26 cellular contexts compared by ENCODE assay signal in genomic region chr16:6111390-6111789, GRCh38.
A peak's percentile ranks its signal among the peaks of the same experiment; 100 is the strongest.
DNase-seq lines count a peak whose midpoint lies in the region; FAIRE-seq and TF ChIP-seq lines count a peak whose summit lies in the region.
"Had no signal": no experiment of that assay in that cellular context is flagged by ENCODE, and none has a peak within 500 bp of the region (broad histone marks: within the 10 kb centered on the region; RNA-seq: fewer than 3 reads in every experiment).

No MANE protein-coding gene starts in this region.

- H3K9ac ChIP-seq in astrocyte (ENCODE audit: low read length) = no peak overlapping the region
- H3K9ac ChIP-seq: GM23248, KMS-11 had no signal

- H3K4me1 Mint-ChIP-seq in astrocyte (ENCODE audit: low read depth, unreplicated experiment) = peaks cover 7% of the 10 kb centered on the region
- H3K4me1 Mint-ChIP-seq in activated naive CD8-positive, alpha-beta T cell treated with anti-CD3 and anti-CD28 coated beads for 36 hours = no peaks in the 10 kb centered on the region
- H3K4me1 Mint-ChIP-seq: B cell, CD14-positive monocyte, IgD-negative memory B cell had no signal

- no peak overlapping the region for H3K4me3 Mint-ChIP-seq in astrocyte (ENCODE audit: unreplicated experiment)
- no peak overlapping the region for H3K4me3 Mint-ChIP-seq in activated naive CD8-positive, alpha-beta T cell treated with anti-CD3 and anti-CD28 coated beads for 36 hours
- H3K4me3 Mint-ChIP-seq: B cell, CD14-positive monocyte, IgD-negative memory B cell had no signal

- no peak overlapping the region for H3K27ac Mint-ChIP-seq in astrocyte (ENCODE audit: unreplicated experiment)
- H3K27ac Mint-ChIP-seq in activated naive CD8-positive, alpha-beta T cell treated with anti-CD3 and anti-CD28 coated beads for 36 hours = no peak overlapping the region
- H3K27ac Mint-ChIP-seq: B cell, CD14-positive monocyte, IgD-negative memory B cell had no signal

- no peak for FAIRE-seq in astrocyte (lab: Jason Lieb, UNC)

- H4K20me1 ChIP-seq in astrocyte (ENCODE audit: insufficient read depth, low read length) = no peaks in the 10 kb centered on the region

- H3K27me3 ChIP-seq in astrocyte (ENCODE audit: insufficient read depth, low read length) = no peaks in the 10 kb centered on the region
- H3K27me3 ChIP-seq: SJSA1 had no signal

- H3K9me3 Mint-ChIP-seq in astrocyte (ENCODE audit: unreplicated experiment) = no peaks in the 10 kb centered on the region
- no peaks in the 10 kb centered on the region for H3K9me3 Mint-ChIP-seq in activated naive CD8-positive, alpha-beta T cell treated with anti-CD3 and anti-CD28 coated beads for 36 hours

- H3K27ac ChIP-seq in astrocyte (ENCODE audit: low read depth, low read length) = no peak overlapping the region
- H3K27ac ChIP-seq: GM23248, KMS-11, SJSA1 had no signal

- peak overlapping the region; percentile 46 for H3K4me2 ChIP-seq in astrocyte (ENCODE audit: low read length)
- H3K4me2 ChIP-seq: KMS-11 had no signal

- TF ChIP-seq CTCF in astrocyte (IDR thresholded peaks at IDR 0.05; ENCODE audit: insufficient read depth, low read depth, low read length) = no peak

- no peaks in the 10 kb centered on the region for H3K79me2 ChIP-seq in astrocyte (ENCODE audit: insufficient read depth, low read length)

- POLR2A ChIA-PET in HEK293T (lab: Yijun Ruan, JAX) = no interaction called here

- no peaks in the 10 kb centered on the region for H3K9me3 ChIP-seq in astrocyte (ENCODE audit: insufficient read depth, low read depth, low read length)

- peaks cover 8% of the 10 kb centered on the region for H3K4me1 ChIP-seq in astrocyte (ENCODE audit: insufficient read depth, low read length)
- H3K4me1 ChIP-seq: SJSA1 had no signal

- H2AFZ ChIP-seq in astrocyte (ENCODE audit: low read depth, low read length) = no peak overlapping the region
- H2AFZ ChIP-seq: GM23248 had no signal

- DNase-seq in HT1080 (ENCODE audit: low read depth) = peak; percentile 86
- DNase-seq in astrocyte (ENCODE audit: low read depth) = peak; percentile 68
- DNase-seq in kidney tubule cell (ENCODE audit: low spot score) = peak; percentile 61
- no peak for DNase-seq in activated naive CD8-positive, alpha-beta T cell treated with anti-CD3 and anti-CD28 coated beads for 36 hours
- DNase-seq in stimulated activated CD4-positive, alpha-beta T cell treated with anti-CD3 and anti-CD28 coated beads, Interleukin-4, amount 100 ng/mL, for 24 hours = no peak
- no peak for DNase-seq in HEK293T (ENCODE audit: extremely low spot score)
- no peak for DNase-seq in NCI-H510A treated with DMSO at 0.1 percent for 48 hours (lab: John Stamatoyannopoulos, UW)
- DNase-seq: Calu3, DMS79 treated with DMSO at 0.1 percent for 48 hours, GM23248, H7, NCI-H1048, NCI-H1417, NCI-H1694, NCI-H2029 treated with DMSO at 0.1 percent for 48 hours, NCI-H2227 treated with DMSO at 0.1 percent for 48 hours, NCI-H524 treated with DMSO at 0.1 percent for 48 hours, NCI-H774, Right ventricle myocardium superior, RPMI8226, T-helper 1 cell had no signal

- no peaks in the 10 kb centered on the region for H3K36me3 Mint-ChIP-seq in astrocyte (ENCODE audit: low read depth, unreplicated experiment)
- no peaks in the 10 kb centered on the region for H3K36me3 Mint-ChIP-seq in activated naive CD8-positive, alpha-beta T cell treated with anti-CD3 and anti-CD28 coated beads for 36 hours
- H3K36me3 Mint-ChIP-seq: CD14-positive monocyte, IgD-negative memory B cell had no signal

- no peaks in the 10 kb centered on the region for H3K27me3 Mint-ChIP-seq in astrocyte (ENCODE audit: low read depth, unreplicated experiment)
- H3K27me3 Mint-ChIP-seq in activated naive CD8-positive, alpha-beta T cell treated with anti-CD3 and anti-CD28 coated beads for 36 hours = no peaks in the 10 kb centered on the region
- H3K27me3 Mint-ChIP-seq: B cell, IgD-negative memory B cell had no signal

- H3K36me3 ChIP-seq in astrocyte (ENCODE audit: insufficient read depth, low read length) = no peaks in the 10 kb centered on the region
- H3K36me3 ChIP-seq: SJSA1 had no signal

- H3K4me3 ChIP-seq in astrocyte (ENCODE audit: insufficient read depth, low read depth, low read length) = no peak overlapping the region
- H3K4me3 ChIP-seq: GM23248, SJSA1 had no signal

- CTCF ChIA-PET in HEK293T (lab: Yijun Ruan, JAX) = no interaction called here

TF ChIP-seq in HEK293T, 16 proteins besides CTCF, POLR2A, EP300 and RAD21:
- TF ChIP-seq NFRKB (IDR thresholded peaks at IDR 0.05) (no peak), FOXA1 (IDR thresholded peaks at IDR 0.05) (no peak), FOXK2 (IDR thresholded peaks at IDR 0.05) (no peak), PKNOX1 (IDR thresholded peaks at IDR 0.05) (no peak), TARDBP (IDR thresholded peaks at IDR 0.05) (no peak)

Comparison
In these comparisons a context has a peak if more than half of its experiments do, and no peak if none do; other contexts are left out.
1. DNase-seq: peak in HT1080 (single experiment), astrocyte (single experiment) and kidney tubule cell (single experiment); none in activated naive CD8-positive, alpha-beta T cell treated with anti-CD3 and anti-CD28 coated beads for 36 hours (single experiment), stimulated activated CD4-positive, alpha-beta T cell treated with anti-CD3 and anti-CD28 coated beads, Interleukin-4, amount 100 ng/mL, for 24 hours (single experiment), HEK293T (single experiment) and NCI-H510A treated with DMSO at 0.1 percent for 48 hours (single experiment).